8 cellular contexts compared by ENCODE assay signal in the genomic region with DNA sequence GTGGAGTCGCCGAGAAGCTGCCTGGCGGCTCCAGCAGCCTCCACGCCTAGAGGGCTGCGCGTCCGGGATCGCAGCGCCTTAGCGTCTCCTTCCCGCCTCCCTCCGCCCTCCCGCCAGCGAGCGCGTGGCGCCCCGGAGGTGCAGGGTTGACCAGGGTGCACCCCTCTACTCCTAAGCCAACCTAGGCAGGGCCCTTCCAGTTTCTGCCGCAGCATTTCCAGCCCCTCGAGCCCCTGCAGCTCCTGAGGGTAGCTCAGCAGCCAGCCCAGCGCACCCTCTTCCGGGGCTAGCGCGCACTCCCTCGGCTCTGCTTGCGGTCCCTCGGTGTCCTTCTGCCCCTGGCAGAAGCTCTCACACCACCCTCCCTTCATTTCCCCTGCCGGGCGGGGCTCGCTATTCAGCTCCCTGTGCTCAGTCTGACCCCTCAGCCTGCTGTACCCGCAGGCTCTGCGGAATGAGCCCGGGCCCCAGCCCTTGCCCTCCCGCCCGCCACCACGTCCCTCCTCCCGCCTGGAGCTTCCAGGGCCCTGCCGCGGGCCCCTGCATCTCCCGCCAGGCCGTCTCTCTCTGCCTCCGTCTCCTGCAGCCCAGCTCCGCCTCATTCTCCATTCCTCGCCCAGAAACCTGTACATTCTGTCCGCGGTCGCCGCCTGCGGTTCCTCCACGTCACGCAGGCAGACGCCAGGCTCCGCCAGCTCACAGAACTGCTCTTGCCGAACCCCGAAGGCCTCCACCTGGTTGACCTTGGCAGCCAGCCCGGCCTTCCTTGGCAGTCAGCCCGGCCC.
A peak's percentile ranks its signal among the peaks of the same experiment; 100 is the strongest.
DNase-seq lines count a peak whose midpoint lies in the region; ATAC-seq, FAIRE-seq and TF ChIP-seq lines count a peak whose summit lies in the region.

No MANE protein-coding gene starts in this region.

- H3K9ac ChIP-seq in astrocyte (ENCODE audit: low read length) = peak overlapping the region; percentile 71

- H2AFZ ChIP-seq in astrocyte (ENCODE audit: low read depth, low read length) = peak overlapping the region; percentile 96

- FAIRE-seq in astrocyte (lab: Jason Lieb, UNC) = no peak

- H3K27ac ChIP-seq in HL-60 (replicated peaks) (peak overlapping the region; percentile 53), Peyer's patch (peak overlapping the region; percentile 52 to 92 (median 88)), astrocyte (ENCODE audit: low read depth, low read length) (no peak overlapping the region), ovary (peak overlapping the region; percentile 66 to 71), upper lobe of right lung (peak overlapping the region; percentile 77)

- no peaks in the 10 kb centered on the region for H4K20me1 ChIP-seq in astrocyte (ENCODE audit: insufficient read depth, low read length)

- H3K9me3 ChIP-seq in Peyer's patch (no peaks in the 10 kb centered on the region), astrocyte (ENCODE audit: insufficient read depth, low read depth, low read length) (no peaks in the 10 kb centered on the region), ovary (no peaks in the 10 kb centered on the region), upper lobe of right lung (no peaks in the 10 kb centered on the region)

- DNase-seq in BJ (ENCODE audit: low read depth) (no peak), HL-60 (ENCODE audit: low read depth in 1 of 2, low spot score in 1 of 2) (peak; percentile 60 to 70), Peyer's patch (peak; percentile 19 to 94 (median 90)), astrocyte (ENCODE audit: low read depth) (peak; percentile 85), left ventricle myocardium superior (peak; percentile 87), ovary (peak; percentile 76 to 92 (median 80)), upper lobe of right lung (peak; percentile 93)

- TF ChIP-seq CTCF in BJ (IDR thresholded peaks at IDR 0.05; ENCODE audit: insufficient read depth, low read depth, low read length) (peak; percentile 40; the same call in 1 of the 2 replicates), HL-60 (IDR thresholded peaks at IDR 0.05; ENCODE audit: insufficient read depth, low read length) (no peak), Peyer's patch (IDR thresholded peaks at IDR 0.05) (peak in 3 of 6 experiments; percentile 45 to 49 (median 45)), astrocyte (IDR thresholded peaks at IDR 0.05; ENCODE audit: insufficient read depth, low read depth, low read length) (no peak), ovary (IDR thresholded peaks at IDR 0.05) (peak in 1 of 3 donors; percentile 16), upper lobe of right lung (IDR thresholded peaks at IDR 0.05) (peak; percentile 25)

- TF ChIP-seq POLR2A in Peyer's patch (IDR thresholded peaks at IDR 0.05) (peak in 1 of 2 donors; percentile 40), ovary (IDR thresholded peaks at IDR 0.05) (no peak)

- H3K27ac Mint-ChIP-seq in astrocyte (ENCODE audit: unreplicated experiment) = peak overlapping the region; percentile 14

- H3K27me3 ChIP-seq in BJ (ENCODE audit: control insufficient read depth, insufficient read depth, low read length) (no peaks in the 10 kb centered on the region), HL-60 (ENCODE audit: insufficient read depth, poor library complexity, severe bottlenecking) (no peaks in the 10 kb centered on the region), Peyer's patch (no peaks in the 10 kb centered on the region), astrocyte (ENCODE audit: insufficient read depth, low read length) (no peaks in the 10 kb centered on the region), ovary (no peaks in the 10 kb centered on the region), upper lobe of right lung (peaks cover 12% of the 10 kb centered on the region)

- no peak for TF ChIP-seq EP300 in ovary (IDR thresholded peaks at IDR 0.05)

- CTCF ChIA-PET in BJ (lab: Yijun Ruan, JAX) = interaction anchor here (0.6 to 1.4 kb wide), 6 partner anchors 9 to 508 kb away, joined by 3 to 4 read pairs (median 3); no protein-coding TSS in a partner anchor

- H3K4me3 Mint-ChIP-seq in astrocyte (ENCODE audit: unreplicated experiment) = peak overlapping the region; percentile 81

- H3K4me2 ChIP-seq in astrocyte (ENCODE audit: low read length) = peak overlapping the region; percentile 98

- peaks cover 19% of the 10 kb centered on the region for H3K27me3 Mint-ChIP-seq in astrocyte (ENCODE audit: low read depth, unreplicated experiment)

- POLR2A ChIA-PET in BJ (lab: Charles Lee) = interaction anchor here (0.6 kb wide), 1 partner anchor 249 kb away, joined by 4 read pairs; no protein-coding TSS in a partner anchor

- H3K4me1 Mint-ChIP-seq in astrocyte (ENCODE audit: low read depth, unreplicated experiment) = peaks cover 3% of the 10 kb centered on the region

- H3K36me3 ChIP-seq in BJ (ENCODE audit: control insufficient read depth, insufficient read depth, low read length) = no peaks in the 10 kb centered on the region
- no peaks in the 10 kb centered on the region for H3K36me3 ChIP-seq in Peyer's patch
- H3K36me3 ChIP-seq in astrocyte (ENCODE audit: insufficient read depth, low read length) = no peaks in the 10 kb centered on the region
- no peaks in the 10 kb centered on the region for H3K36me3 ChIP-seq in ovary
- no peaks in the 10 kb centered on the region for H3K36me3 ChIP-seq in upper lobe of right lung

- H3K36me3 Mint-ChIP-seq in astrocyte (ENCODE audit: low read depth, unreplicated experiment) = no peaks in the 10 kb centered on the region

- peak overlapping the region; percentile 63 for H3K4me3 ChIP-seq in BJ (ENCODE audit: low read depth, low read length)
- peak overlapping the region; percentile 56 for H3K4me3 ChIP-seq in HL-60 (replicated peaks; ENCODE audit: insufficient read depth, low read length)
- H3K4me3 ChIP-seq in Peyer's patch = peak overlapping the region; percentile 26 to 74 (median 55)
- peak overlapping the region; percentile 64 for H3K4me3 ChIP-seq in astrocyte (ENCODE audit: insufficient read depth, low read depth, low read length)
- peak overlapping the region; percentile 50 for H3K4me3 ChIP-seq in ovary
- peak overlapping the region; percentile 55 for H3K4me3 ChIP-seq in upper lobe of right lung

- no peaks in the 10 kb centered on the region for H3K9me3 Mint-ChIP-seq in astrocyte (ENCODE audit: unreplicated experiment)

- H3K4me1 ChIP-seq in Peyer's patch (peaks cover 0 to 10% (median 0%) of the 10 kb centered on the region in 4 donors), astrocyte (ENCODE audit: insufficient read depth, low read length) (peaks cover 4% of the 10 kb centered on the region), ovary (ENCODE audit: insufficient read depth) (peaks cover 3% of the 10 kb centered on the region), upper lobe of right lung (peaks cover 9% of the 10 kb centered on the region)

- intact Hi-C loops in left ventricle myocardium superior (cut with micrococcal nuclease) = no loop called here
- intact Hi-C loops in ovary (cut with DNase I) = loop anchor here in 1 of 4 donors (10.0 kb wide), 2 partner anchors 308 to 498 kb away; a partner anchor contains a TSS
- intact Hi-C loops in upper lobe of right lung (cut with DNase I) = no loop called here

- ATAC-seq in left ventricle myocardium superior = peak; percentile 93
- ATAC-seq in upper lobe of right lung = peak; percentile 92
- no peak for ATAC-seq in HG02970 (IDR thresholded peaks at IDR 0.05; ENCODE audit: low FRiP score, unreplicated experiment)

- WGBS in ovary, 3 donors = 0 to 1% (median 0%) methylated on average over 56 to 57 of the region's 57 CpGs

- H3K79me2 ChIP-seq in astrocyte (ENCODE audit: insufficient read depth, low read length) = no peaks in the 10 kb centered on the region

Comparison
In these comparisons a context has a peak if more than half of its experiments do, and no peak if none do; other contexts are left out.
1. CTCF ChIP-seq: peak in BJ (single experiment) and upper lobe of right lung (single experiment); none in HL-60 (single experiment) and astrocyte (single experiment).
2. Peak in every context shown above with its lines, with median percentiles within 50 percentile points of each other: H3K4me3 ChIP-seq.